In the genomic region with DNA sequence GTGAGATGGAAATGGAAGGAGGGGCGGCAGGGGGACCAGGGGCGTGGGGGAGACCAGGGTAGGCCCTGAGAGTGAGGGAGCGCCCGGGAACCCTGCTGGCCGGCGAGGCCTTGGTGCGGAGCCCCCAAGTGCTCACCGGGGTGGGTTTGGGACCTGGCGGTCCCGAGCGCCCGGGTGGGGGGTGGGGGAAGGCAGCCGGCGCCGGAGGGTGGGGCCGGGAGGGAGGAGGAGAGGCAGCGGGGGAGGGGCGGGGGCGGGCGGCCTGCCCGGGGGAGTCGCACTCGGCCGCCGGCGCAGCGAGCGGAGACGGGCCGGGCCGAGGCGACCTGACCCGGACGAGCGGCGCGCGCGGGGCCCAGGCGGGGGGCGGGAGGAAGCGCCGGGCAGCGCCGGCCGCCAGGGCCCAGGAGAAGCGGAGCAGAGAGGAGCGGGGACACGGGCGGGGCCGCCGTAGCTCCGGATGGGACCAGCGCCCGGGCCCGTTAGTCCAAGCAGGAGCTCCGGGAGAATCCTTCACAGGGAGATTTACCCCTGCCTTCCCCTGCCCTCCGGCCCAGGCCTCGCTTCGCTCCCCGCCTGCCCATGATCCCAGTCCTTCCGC, we compare ENCODE assay signal across 9 cellular contexts. TPM values are rescaled to one million over a fixed set of nuclear protein-coding genes. Genes with fewer than 3 reads are reported as not detected.
DNase-seq lines count a peak whose midpoint lies in the region; ATAC-seq, FAIRE-seq and TF ChIP-seq lines count a peak whose summit lies in the region.
"Had no signal": no experiment of that assay in that cellular context is flagged by ENCODE, and none has a peak within 500 bp of the region (broad histone marks: within the 10 kb centered on the region; RNA-seq: fewer than 3 reads in every experiment).

A gene (plus strand): TSS at position 271 of the 601 bp plus-strand sequence. CDS start 818 bp downstream, outside the sequence.

- H3K27ac ChIP-seq in skin epidermis: peak within 1 kb of the TSS in 15 of 21 experiments; percentile 8 to 85 (median 70)

- H3K27me3 ChIP-seq in bronchial epithelial cell (ENCODE audit: control insufficient read depth, insufficient read depth, low read length): no peaks in the 10 kb centered on the region

- TF ChIP-seq CTCF in bronchial epithelial cell (IDR thresholded peaks at IDR 0.05; ENCODE audit: insufficient read depth, low read length, severe bottlenecking): no peak

- H3K27ac Mint-ChIP-seq in effector memory CD8-positive, alpha-beta T cell: no peak within 1 kb of the TSS

- no peak for FAIRE-seq in bronchial epithelial cell (lab: Jason Lieb, UNC)

- H3K36me3 ChIP-seq in bronchial epithelial cell (ENCODE audit: control insufficient read depth, insufficient read depth, low read length): no peaks in the 10 kb centered on the region

- no peaks in the 10 kb centered on the region for H3K9me3 Mint-ChIP-seq in effector memory CD8-positive, alpha-beta T cell

- H3K4me3 ChIP-seq in bronchial epithelial cell (ENCODE audit: low read depth, low read length) (peak within 1 kb of the TSS; percentile 37), skin epidermis (peak within 1 kb of the TSS; percentile 6 to 50 (median 29))

- POLR2A ChIA-PET in HEK293T (lab: Yijun Ruan, JAX): no interaction called here

- CTCF ChIA-PET in HEK293T (lab: Yijun Ruan, JAX): no interaction called here

- no peak for ATAC-seq in effector memory CD8-positive, alpha-beta T cell (replicated peaks)

- H3K36me3 Mint-ChIP-seq in effector memory CD8-positive, alpha-beta T cell (ENCODE audit: insufficient read depth): peaks cover 19% of the 10 kb centered on the region

- H3K4me3 Mint-ChIP-seq in effector memory CD8-positive, alpha-beta T cell: no peak within 1 kb of the TSS

- H3K27me3 Mint-ChIP-seq in effector memory CD8-positive, alpha-beta T cell: no peaks in the 10 kb centered on the region

- H3K4me1 Mint-ChIP-seq in effector memory CD8-positive, alpha-beta T cell (ENCODE audit: low read depth in 2 of 2): peaks cover 9 to 12% of the 10 kb centered on the region in 2 donors

- DNase-seq in HCEC 1CT: peak; percentile 26
- no peak for DNase-seq in bronchial epithelial cell (ENCODE audit: low read depth)
- peak; percentile 68 for DNase-seq in iPS-NIHi7 (ENCODE audit: extremely low spot score)
- no peak for DNase-seq in NCI-H2107 (lab: John Stamatoyannopoulos, UW)
- no peak for DNase-seq in HEK293T (ENCODE audit: extremely low spot score)
- no peak for DNase-seq in activated CD8-positive, alpha-beta memory T cell treated with anti-CD3 and anti-CD28 coated beads, Interleukin-2, amount 50 U/mL, for 4 hours
- DNase-seq in effector memory CD8-positive, alpha-beta T cell: no peak
- DNase-seq: SHP77 had no signal

TF ChIP-seq in HEK293T, 16 proteins besides CTCF, POLR2A, EP300 and RAD21:
- TF ChIP-seq SUZ12 (IDR thresholded peaks at IDR 0.05) (no peak), FOXA1 (IDR thresholded peaks at IDR 0.05) (no peak), NFRKB (IDR thresholded peaks at IDR 0.05) (no peak), BHLHE40 (IDR thresholded peaks at IDR 0.05; ENCODE audit: borderline replicate concordance) (no peak), FOXK2 (IDR thresholded peaks at IDR 0.05) (no peak), TARDBP (IDR thresholded peaks at IDR 0.05) (no peak), LEF1 (IDR thresholded peaks at IDR 0.05; ENCODE audit: borderline replicate concordance) (no peak), HDGF (IDR thresholded peaks at IDR 0.05; ENCODE audit: borderline replicate concordance) (no peak), ELF4 (IDR thresholded peaks at IDR 0.05) (no peak), FOXM1 (IDR thresholded peaks at IDR 0.05; ENCODE audit: borderline replicate concordance) (no peak), L3MBTL2 (conservative IDR thresholded peaks at IDR 0.05) (no peak), CTBP1 (IDR thresholded peaks at IDR 0.05; ENCODE audit: borderline replicate concordance) (no peak), SP1 (IDR thresholded peaks at IDR 0.05) (no peak), ARNT (IDR thresholded peaks at IDR 0.05) (no peak), ZNF384 (IDR thresholded peaks at IDR 0.05) (no peak)

RNA-seq across cellular contexts. Expression of the gene that starts here (rescaled TPM):
- total RNA-seq in bronchial epithelial cell: 5.0 and 7.9 TPM in 2 replicates

Comparison
In these comparisons a context has a peak if more than half of its experiments do, and no peak if none do; other contexts are left out.
1. DNase-seq: peak in HCEC 1CT (single experiment) and iPS-NIHi7 (single experiment); none in bronchial epithelial cell (single experiment), NCI-H2107 (single experiment), HEK293T (single experiment), activated CD8-positive, alpha-beta memory T cell treated with anti-CD3 and anti-CD28 coated beads, Interleukin-2, amount 50 U/mL, for 4 hours (single experiment) and effector memory CD8-positive, alpha-beta T cell (0 of 3).